30 cellular contexts compared by ENCODE assay signal in genomic region chr3:98213276-98213675, GRCh38. TPM values are rescaled to one million over a fixed set of nuclear protein-coding genes. Genes with fewer than 3 reads are reported as not detected.
"Had no signal": no experiment of that assay in that cellular context is flagged by ENCODE, and none has a peak within 500 bp of the region (broad histone marks: within the 10 kb centered on the region; RNA-seq: fewer than 3 reads in every experiment).

No MANE protein-coding gene starts in this region.

- H3K27ac ChIP-seq: adrenal gland, Peyer's patch, SJSA1 had no signal

- DNase-seq: activated CD4-positive, alpha-beta T cell treated with anti-CD3 and anti-CD28 coated beads for 36 hours; activated CD4-positive, alpha-beta T cell treated with anti-CD3 and anti-CD28 coated beads, Interleukin-2, amount 10 ng/mL, durations not matched to agents 7 days and 5 days; activated CD4-positive, alpha-beta T cell treated with anti-CD3 and anti-CD28 coated beads, Interleukin-2, amount 50 U/mL, for 48 hours; activated CD8-positive, alpha-beta T cell treated with anti-CD3 and anti-CD28 coated beads, Interleukin-2, amount 10 ng/mL, durations not matched to agents 7 days and 5 days; activated gamma-delta T cell treated with Interleukin-2 at 50 U/mL for 16 hours; activated naive CD4-positive, alpha-beta T cell treated with anti-CD3 and anti-CD28 coated beads for 36 hours; activated T-cell treated with anti-CD3 and anti-CD28 coated beads, Interleukin-2, amount 50 U/mL, for 4 hours; adrenal gland; caudate nucleus; cerebellar nuclear complex; Karpas-422; NCI-H1105; NCI-H1417 treated with DMSO at 0.1 percent for 48 hours; NCI-H1694; NCI-H1930; NCI-H2081 treated with DMSO at 0.1 percent for 48 hours; NCI-H345; NCI-H524 treated with DMSO at 0.1 percent for 48 hours; Peyer's patch; RPMI8226; SHP77 treated with DMSO at 0.1 percent for 48 hours; SK-N-SH had no signal

- H3K4me2 ChIP-seq: SK-N-SH had no signal

- ATAC-seq: activated CD4-positive, alpha-beta T cell treated with anti-CD3 and anti-CD28 coated beads for 36 hours; activated CD4-positive, CD25-positive, alpha-beta regulatory T cell treated with anti-CD3 and anti-CD28 coated beads, Interleukin-2, amount 50 U/mL, for 24 hours; activated CD8-positive, alpha-beta T cell treated with anti-CD3 and anti-CD28 coated beads, Interleukin-2, amount 10 ng/mL, durations not matched to agents 7 days and 5 days; activated naive CD4-positive, alpha-beta T cell treated with anti-CD3 and anti-CD28 coated beads, Interleukin-2, amount 50 U/mL, for 72 hours; activated T-cell treated with anti-CD3 and anti-CD28 coated beads, Interleukin-2, amount 50 U/mL, for 4 hours had no signal

- H3K9me3 ChIP-seq: adrenal gland, SJSA1, SK-N-SH had no signal

- H3K36me3 ChIP-seq: adrenal gland, Peyer's patch, SJSA1 had no signal

- H3K9ac ChIP-seq: SK-N-SH had no signal

- H3K4me1 ChIP-seq: adrenal gland, Peyer's patch, SJSA1 had no signal

- FAIRE-seq: bronchial epithelial cell, TTC549 had no signal

- H3K27me3 ChIP-seq: adrenal gland, Peyer's patch, SJSA1 had no signal

- H3K4me3 ChIP-seq: adrenal gland, Peyer's patch, SJSA1 had no signal

RNA-seq across cellular contexts. Expression of gene OR5H15, which starts 46.8 kb away (rescaled TPM):
- total RNA-seq: activated CD4-positive, alpha-beta T cell treated with anti-CD3 and anti-CD28 coated beads for 36 hours; activated CD4-positive, alpha-beta T cell treated with anti-CD3 and anti-CD28 coated beads, Interleukin-2, amount 10 ng/mL, durations not matched to agents 7 days and 5 days; activated CD8-positive, alpha-beta T cell treated with anti-CD3 and anti-CD28 coated beads, Interleukin-2, amount 10 ng/mL, durations not matched to agents 7 days and 5 days; activated naive CD4-positive, alpha-beta T cell treated with anti-CD3 and anti-CD28 coated beads for 36 hours; activated naive CD4-positive, alpha-beta T cell treated with anti-CD3 and anti-CD28 coated beads, Interleukin-2, amount 50 U/mL, for 72 hours; activated T-cell treated with anti-CD3 and anti-CD28 coated beads, Interleukin-2, amount 50 U/mL, for 4 hours; activated T-helper 1 cell treated with anti-CD3 and anti-CD28 coated beads, Interleukin-12 subunit alpha, Interleukin-12 subunit beta, Interleukin-2, Interleukin-4 antibody, amounts not matched to agents 30 ng/mL and 10 ng/mL and 1 ng/mL, durations not matched to agents 14 hours and 24 hours and 36 hours; adrenal gland; bronchial epithelial cell; MCF 10A; NCI-H460; Peyer's patch; SJSA1 had no signal
- polyA plus RNA-seq: adrenal gland, SK-N-SH had no signal

RNA-seq across cellular contexts. Expression of gene OR5H6, which starts 50.8 kb away (rescaled TPM):
- total RNA-seq: activated CD4-positive, alpha-beta T cell treated with anti-CD3 and anti-CD28 coated beads for 36 hours; activated CD4-positive, alpha-beta T cell treated with anti-CD3 and anti-CD28 coated beads, Interleukin-2, amount 10 ng/mL, durations not matched to agents 7 days and 5 days; activated CD8-positive, alpha-beta T cell treated with anti-CD3 and anti-CD28 coated beads, Interleukin-2, amount 10 ng/mL, durations not matched to agents 7 days and 5 days; activated naive CD4-positive, alpha-beta T cell treated with anti-CD3 and anti-CD28 coated beads for 36 hours; activated naive CD4-positive, alpha-beta T cell treated with anti-CD3 and anti-CD28 coated beads, Interleukin-2, amount 50 U/mL, for 72 hours; activated T-cell treated with anti-CD3 and anti-CD28 coated beads, Interleukin-2, amount 50 U/mL, for 4 hours; activated T-helper 1 cell treated with anti-CD3 and anti-CD28 coated beads, Interleukin-12 subunit alpha, Interleukin-12 subunit beta, Interleukin-2, Interleukin-4 antibody, amounts not matched to agents 30 ng/mL and 10 ng/mL and 1 ng/mL, durations not matched to agents 14 hours and 24 hours and 36 hours; adrenal gland; bronchial epithelial cell; MCF 10A; NCI-H460; Peyer's patch; SJSA1 had no signal
- polyA plus RNA-seq: adrenal gland, SK-N-SH had no signal
